In genomic region chr1:72109916-72110315, GRCh38 we compare ENCODE assay signal across 17 cellular contexts.
"Had no signal": no experiment of that assay in that cellular context is flagged by ENCODE, and none has a peak within 500 bp of the region (broad histone marks: within the 10 kb centered on the region; RNA-seq: fewer than 3 reads in every experiment).

No MANE protein-coding gene starts in this region.

- H3K27me3 ChIP-seq: esophagus muscularis mucosa, gastrocnemius medialis, ovary, right atrium auricular region, stomach, transverse colon had no signal

- H3K36me3 ChIP-seq: esophagus muscularis mucosa, gastrocnemius medialis, lower lobe of right lung, ovary, right atrium auricular region, stomach, thoracic aorta, transverse colon had no signal

- DNase-seq: effector memory CD8-positive, alpha-beta T cell; gastrocnemius medialis; islet precursor cell; lower lobe of right lung; natural killer cell; ovary; small intestine; stimulated activated CD4-positive, alpha-beta T cell treated with anti-CD3 and anti-CD28 coated beads, Interleukin-12 subunit alpha, Interleukin-12 subunit beta, amount 100 ng/mL, for 4 hours; stimulated activated naive CD4-positive, alpha-beta T cell; stomach; substantia nigra; transverse colon had no signal

- H3K4me3 ChIP-seq: esophagus muscularis mucosa, gastrocnemius medialis, lower lobe of right lung, ovary, right atrium auricular region, stomach, thoracic aorta, transverse colon had no signal

- H3K27ac ChIP-seq: epithelial cell of prostate, esophagus muscularis mucosa, gastrocnemius medialis, lower lobe of right lung, ovary, right atrium auricular region, stomach, thoracic aorta, transverse colon had no signal

- H3K4me1 ChIP-seq: gastrocnemius medialis, lower lobe of right lung, stomach, transverse colon had no signal

- H3K9me3 ChIP-seq: esophagus muscularis mucosa, gastrocnemius medialis, lower lobe of right lung, ovary, right atrium auricular region, stomach, thoracic aorta, transverse colon had no signal

- ATAC-seq: effector memory CD8-positive, alpha-beta T cell; gastrocnemius medialis; left lobe of liver; lower lobe of right lung; natural killer cell had no signal
